18 cellular contexts compared by ENCODE assay signal in the genomic region with DNA sequence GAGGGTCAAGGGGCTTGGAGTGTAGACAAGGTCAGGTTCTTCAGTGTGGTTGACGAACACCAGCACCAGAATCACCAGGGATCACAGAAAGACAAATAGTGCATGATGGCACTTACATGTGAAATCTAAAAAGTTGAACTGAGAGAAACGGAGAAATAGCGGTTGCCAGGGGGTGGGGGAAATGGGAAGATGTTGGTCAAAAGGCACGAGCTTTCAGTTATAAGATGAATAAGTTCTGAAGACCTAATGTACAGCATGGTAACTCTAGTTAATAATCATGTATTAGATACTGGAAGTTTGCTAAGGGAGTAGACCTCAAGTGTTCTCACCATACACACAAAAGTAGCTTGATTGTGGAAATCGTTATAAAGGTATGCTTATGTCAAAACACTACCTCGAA. TPM values are rescaled to one million over a fixed set of nuclear protein-coding genes. Genes with fewer than 3 reads are reported as not detected.
DNase-seq lines count a peak whose midpoint lies in the region; ATAC-seq and TF ChIP-seq lines count a peak whose summit lies in the region.
"Had no signal": no experiment of that assay in that cellular context is flagged by ENCODE, and none has a peak within 500 bp of the region (broad histone marks: within the 10 kb centered on the region; RNA-seq: fewer than 3 reads in every experiment).

No MANE protein-coding gene starts in this region.

- no peak overlapping the region for H3K4me3 ChIP-seq in aorta (ENCODE audit: low read length in 2 of 2)
- no peak overlapping the region for H3K4me3 ChIP-seq in HAP-1
- H3K4me3 ChIP-seq in gastroesophageal sphincter: no peak overlapping the region
- H3K4me3 ChIP-seq: thoracic aorta had no signal

- H3K27me3 ChIP-seq in aorta (ENCODE audit: control insufficient read depth in 1 of 2, insufficient read depth in 2 of 2, low read length in 1 of 2) (no peaks in the 10 kb centered on the region), HAP-1 (ENCODE audit: low read depth) (peaks cover 10% of the 10 kb centered on the region), gastroesophageal sphincter (no peaks in the 10 kb centered on the region)

- whole genome bisulfite sequencing in aorta, 2 donors: 94 to 95% methylated on average over 6 of the region's 6 CpGs
- 86 to 98% methylated on average over 5 to 6 of the region's 6 CpGs for WGBS in gastroesophageal sphincter (ENCODE audit: low coverage in 1 of 2), 2 donors

- TF ChIP-seq CTCF in gastroesophageal sphincter (IDR thresholded peaks at IDR 0.05): no peak

- no peak overlapping the region for H3K27ac ChIP-seq in aorta (ENCODE audit: low read depth in 1 of 2, low read length in 2 of 2)
- no peak overlapping the region for H3K27ac ChIP-seq in gastroesophageal sphincter
- H3K27ac ChIP-seq: 22Rv1, thoracic aorta had no signal

- in situ Hi-C loops in HAP-1 (cut with MboI; ENCODE audit: low sequenced_read_pairs): no loop called here

- TF ChIP-seq EP300 in gastroesophageal sphincter (IDR thresholded peaks at IDR 0.05): no peak

- ATAC-seq in GM19351 (IDR thresholded peaks at IDR 0.05; ENCODE audit: unreplicated experiment) (peak; percentile 83), HG02642 (IDR thresholded peaks at IDR 0.05; ENCODE audit: poor library complexity, unreplicated experiment) (peak; percentile 79), HG03175 (IDR thresholded peaks at IDR 0.05; ENCODE audit: unreplicated experiment) (peak; percentile 83), aorta (ENCODE audit: low FRiP score) (no peak), gastroesophageal sphincter (no peak)
- ATAC-seq: activated T-cell treated with anti-CD3 and anti-CD28 coated beads, Interleukin-2, amount 50 U/mL, for 4 hours; left colon had no signal

- TF ChIP-seq POLR2A in gastroesophageal sphincter (IDR thresholded peaks at IDR 0.05): no peak

- H3K36me3 ChIP-seq in aorta (ENCODE audit: control insufficient read depth in 1 of 2, insufficient read depth in 2 of 2, low read length in 1 of 2): no peaks in the 10 kb centered on the region
- no peaks in the 10 kb centered on the region for H3K36me3 ChIP-seq in HAP-1 (replicated peaks)
- H3K36me3 ChIP-seq in gastroesophageal sphincter: no peaks in the 10 kb centered on the region
- H3K36me3 ChIP-seq: thoracic aorta had no signal

- DNase-seq in CD1c-positive myeloid dendritic cell (ENCODE audit: extremely low spot score) (peak; percentile 37), aorta (no peak), HAP-1 (ENCODE audit: low spot score in 2 of 2) (no peak), iPS-NIHi7 (ENCODE audit: extremely low spot score) (no peak)
- DNase-seq: activated CD4-positive, CD25-positive, alpha-beta regulatory T cell treated with anti-CD3 and anti-CD28 coated beads, Interleukin-2, amount 50 U/mL, for 72 hours; activated T-cell treated with anti-CD3 and anti-CD28 coated beads, Interleukin-2, amount 50 U/mL, for 4 hours; HCEC 1CT; head of caudate nucleus; left colon; NCI-H1694; NCI-H774; SK-N-SH had no signal

- H3K4me1 ChIP-seq in aorta (ENCODE audit: control insufficient read depth in 1 of 2, insufficient read depth in 2 of 2, low read length in 2 of 2): no peaks in the 10 kb centered on the region
- no peaks in the 10 kb centered on the region for H3K4me1 ChIP-seq in HAP-1
- peaks cover 0 to 9% (median 0%) of the 10 kb centered on the region in 3 donors for H3K4me1 ChIP-seq in gastroesophageal sphincter

- H3K9me3 ChIP-seq in aorta (ENCODE audit: control insufficient read depth, low read length): no peaks in the 10 kb centered on the region
- no peaks in the 10 kb centered on the region for H3K9me3 ChIP-seq in HAP-1
- no peaks in the 10 kb centered on the region for H3K9me3 ChIP-seq in gastroesophageal sphincter
- H3K9me3 ChIP-seq: SK-N-SH, thoracic aorta had no signal

- intact Hi-C loops in aorta (cut with DNase I): no loop called here

RNA-seq across cellular contexts. Expression of a gene that starts 43.7 kb away (rescaled TPM):
- total RNA-seq in aorta (10 to 100 TPM; 59.8 to 67.7 TPM), gastroesophageal sphincter (100 to 1,000 TPM; 115 to 176 (median 156) TPM)
- polyA plus RNA-seq in aorta: 10 to 100 TPM; 42.8 to 47.0 TPM

Comparison
In these comparisons a context has a peak if more than half of its experiments do, and no peak if none do; other contexts are left out.
1. ATAC-seq: peak in GM19351 (single experiment), HG02642 (single experiment) and HG03175 (single experiment); none in aorta (single experiment) and gastroesophageal sphincter (single experiment).